In genomic region chr16:11851301-11852091, GRCh38 we compare ENCODE assay signal across 1 cellular context.
TF ChIP-seq lines count a peak whose summit lies in the region.

Gene RSL1D1 (minus strand): TSS chr16:11851542. CDS start chr16:11851512, 30 bp downstream.

TF ChIP-seq in K562, 482 proteins besides CTCF, POLR2A, EP300 and RAD21 (continued from another document and continues in another):
- no peak for TF ChIP-seq SMC3 (conservative IDR thresholded peaks at IDR 0.05; ENCODE audit: insufficient read depth, low read depth, low read length)
- TF ChIP-seq MCM7 (IDR thresholded peaks at IDR 0.05) = no peak
- no peak for TF ChIP-seq HNRNPK (IDR thresholded peaks at IDR 0.05; ENCODE audit: low read depth, low read length, poor library complexity, severe bottlenecking)
- peak; percentile 97 for TF ChIP-seq SUPT5H (IDR thresholded peaks at IDR 0.05)
- TF ChIP-seq ETV1 (tag; conservative IDR thresholded peaks at IDR 0.05; ENCODE audit: low read depth) = 0 out of 2 replicates have a peak, but pooled peaks have one; percentile 14
- TF ChIP-seq NFE2 (IDR thresholded peaks at IDR 0.05; ENCODE audit: low read depth) = no peak
- TF ChIP-seq, protein P1, sequence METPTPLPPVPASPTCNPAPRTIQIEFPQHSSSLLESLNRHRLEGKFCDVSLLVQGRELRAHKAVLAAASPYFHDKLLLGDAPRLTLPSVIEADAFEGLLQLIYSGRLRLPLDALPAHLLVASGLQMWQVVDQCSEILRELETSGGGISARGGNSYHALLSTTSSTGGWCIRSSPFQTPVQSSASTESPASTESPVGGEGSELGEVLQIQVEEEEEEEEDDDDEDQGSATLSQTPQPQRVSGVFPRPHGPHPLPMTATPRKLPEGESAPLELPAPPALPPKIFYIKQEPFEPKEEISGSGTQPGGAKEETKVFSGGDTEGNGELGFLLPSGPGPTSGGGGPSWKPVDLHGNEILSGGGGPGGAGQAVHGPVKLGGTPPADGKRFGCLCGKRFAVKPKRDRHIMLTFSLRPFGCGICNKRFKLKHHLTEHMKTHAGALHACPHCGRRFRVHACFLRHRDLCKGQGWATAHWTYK (CRISPR knock-in tag; IDR thresholded peaks at IDR 0.05) = no peak; the same call in 1 of the 2 replicates
- TF ChIP-seq GTF2B (IDR thresholded peaks at IDR 0.05; ENCODE audit: extremely low read depth, insufficient read length) = peak; percentile 49
- TF ChIP-seq ZNF318 (IDR thresholded peaks at IDR 0.05; ENCODE audit: borderline replicate concordance in 1 of 2, low read depth in 1 of 2) = no peak
- no peak for TF ChIP-seq SMAD2 (IDR thresholded peaks at IDR 0.05; ENCODE audit: low read depth, low read length)
- TF ChIP-seq, protein P2, sequence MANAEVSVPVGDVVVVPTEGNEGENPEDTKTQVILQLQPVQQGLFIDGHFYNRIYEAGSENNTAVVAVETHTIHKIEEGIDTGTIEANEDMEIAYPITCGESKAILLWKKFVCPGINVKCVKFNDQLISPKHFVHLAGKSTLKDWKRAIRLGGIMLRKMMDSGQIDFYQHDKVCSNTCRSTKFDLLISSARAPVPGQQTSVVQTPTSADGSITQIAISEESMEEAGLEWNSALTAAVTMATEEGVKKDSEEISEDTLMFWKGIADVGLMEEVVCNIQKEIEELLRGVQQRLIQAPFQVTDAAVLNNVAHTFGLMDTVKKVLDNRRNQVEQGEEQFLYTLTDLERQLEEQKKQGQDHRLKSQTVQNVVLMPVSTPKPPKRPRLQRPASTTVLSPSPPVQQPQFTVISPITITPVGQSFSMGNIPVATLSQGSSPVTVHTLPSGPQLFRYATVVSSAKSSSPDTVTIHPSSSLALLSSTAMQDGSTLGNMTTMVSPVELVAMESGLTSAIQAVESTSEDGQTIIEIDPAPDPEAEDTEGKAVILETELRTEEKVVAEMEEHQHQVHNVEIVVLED (CRISPR knock-in tag; IDR thresholded peaks at IDR 0.05) = no peak
- TF ChIP-seq SIRT6 (IDR thresholded peaks at IDR 0.05; ENCODE audit: low read depth, low read length) = no peak
- TF ChIP-seq ZNF143 (CRISPR knock-in tag; IDR thresholded peaks at IDR 0.05) = no peak
- TF ChIP-seq ATF3 (IDR thresholded peaks at IDR 0.05) = 0 out of 2 replicates have a peak, but pooled peaks have one; percentile 25
- no peak for TF ChIP-seq ATF3 (CRISPR knock-in tag; conservative IDR thresholded peaks at IDR 0.05)
- no peak for TF ChIP-seq RBM22 (IDR thresholded peaks at IDR 0.05; ENCODE audit: low read depth, low read length, poor library complexity, severe bottlenecking)
- no peak for TF ChIP-seq BDP1 (IDR thresholded peaks at IDR 0.05; ENCODE audit: insufficient read depth, insufficient read length)
- no peak for TF ChIP-seq FOXJ3 (CRISPR knock-in tag; IDR thresholded peaks at IDR 0.05)
- peak; percentile 30; the same call in 1 of the 2 replicates for TF ChIP-seq TCF7 (IDR thresholded peaks at IDR 0.05; ENCODE audit: borderline replicate concordance)
- TF ChIP-seq, protein P3, sequence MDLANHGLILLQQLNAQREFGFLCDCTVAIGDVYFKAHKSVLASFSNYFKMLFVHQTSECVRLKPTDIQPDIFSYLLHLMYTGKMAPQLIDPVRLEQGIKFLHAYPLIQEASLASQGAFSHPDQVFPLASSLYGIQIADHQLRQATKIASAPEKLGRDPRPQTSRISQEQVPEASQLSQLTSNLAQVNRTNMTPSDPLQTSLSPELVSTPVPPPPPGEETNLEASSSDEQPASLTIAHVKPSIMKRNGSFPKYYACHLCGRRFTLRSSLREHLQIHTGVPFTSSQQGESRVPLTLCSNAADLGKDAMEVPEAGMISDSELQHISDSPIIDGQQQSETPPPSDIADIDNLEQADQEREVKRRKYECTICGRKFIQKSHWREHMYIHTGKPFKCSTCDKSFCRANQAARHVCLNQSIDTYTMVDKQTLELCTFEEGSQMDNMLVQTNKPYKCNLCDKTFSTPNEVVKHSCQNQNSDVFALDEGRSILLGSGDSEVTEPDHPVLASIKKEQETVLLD (IDR thresholded peaks at IDR 0.05) = peak; percentile 94
- TF ChIP-seq, protein P4, sequence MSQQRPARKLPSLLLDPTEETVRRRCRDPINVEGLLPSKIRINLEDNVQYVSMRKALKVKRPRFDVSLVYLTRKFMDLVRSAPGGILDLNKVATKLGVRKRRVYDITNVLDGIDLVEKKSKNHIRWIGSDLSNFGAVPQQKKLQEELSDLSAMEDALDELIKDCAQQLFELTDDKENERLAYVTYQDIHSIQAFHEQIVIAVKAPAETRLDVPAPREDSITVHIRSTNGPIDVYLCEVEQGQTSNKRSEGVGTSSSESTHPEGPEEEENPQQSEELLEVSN (IDR thresholded peaks at IDR 0.05; ENCODE audit: borderline replicate concordance in 1 of 2, extremely low read depth in 1 of 2, insufficient read depth in 1 of 2, insufficient read length in 1 of 2, low read depth in 1 of 2, low read length in 1 of 2, poor library complexity in 1 of 2, severe bottlenecking in 1 of 2) = peak in 1 of 2 experiments; percentile 17
- TF ChIP-seq, protein P5, sequence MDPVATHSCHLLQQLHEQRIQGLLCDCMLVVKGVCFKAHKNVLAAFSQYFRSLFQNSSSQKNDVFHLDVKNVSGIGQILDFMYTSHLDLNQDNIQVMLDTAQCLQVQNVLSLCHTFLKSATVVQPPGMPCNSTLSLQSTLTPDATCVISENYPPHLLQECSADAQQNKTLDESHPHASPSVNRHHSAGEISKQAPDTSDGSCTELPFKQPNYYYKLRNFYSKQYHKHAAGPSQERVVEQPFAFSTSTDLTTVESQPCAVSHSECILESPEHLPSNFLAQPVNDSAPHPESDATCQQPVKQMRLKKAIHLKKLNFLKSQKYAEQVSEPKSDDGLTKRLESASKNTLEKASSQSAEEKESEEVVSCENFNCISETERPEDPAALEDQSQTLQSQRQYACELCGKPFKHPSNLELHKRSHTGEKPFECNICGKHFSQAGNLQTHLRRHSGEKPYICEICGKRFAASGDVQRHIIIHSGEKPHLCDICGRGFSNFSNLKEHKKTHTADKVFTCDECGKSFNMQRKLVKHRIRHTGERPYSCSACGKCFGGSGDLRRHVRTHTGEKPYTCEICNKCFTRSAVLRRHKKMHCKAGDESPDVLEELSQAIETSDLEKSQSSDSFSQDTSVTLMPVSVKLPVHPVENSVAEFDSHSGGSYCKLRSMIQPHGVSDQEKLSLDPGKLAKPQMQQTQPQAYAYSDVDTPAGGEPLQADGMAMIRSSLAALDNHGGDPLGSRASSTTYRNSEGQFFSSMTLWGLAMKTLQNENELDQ (CRISPR knock-in tag; IDR thresholded peaks at IDR 0.05; ENCODE audit: borderline replicate concordance) = no peak; the same call in 1 of the 2 replicates
- no peak for TF ChIP-seq KAT8 (IDR thresholded peaks at IDR 0.05; ENCODE audit: low read depth)
- TF ChIP-seq BACH1 (tag; IDR thresholded peaks at IDR 0.05) = no peak
- TF ChIP-seq ZNF121 (CRISPR knock-in tag; conservative IDR thresholded peaks at IDR 0.05) = no peak
- TF ChIP-seq DIDO1 (tag; IDR thresholded peaks at IDR 0.05; ENCODE audit: low read depth) = no peak
- no peak for TF ChIP-seq CCAR2 (IDR thresholded peaks at IDR 0.05; ENCODE audit: low read depth, low read length)
- peak; percentile 70; the same call in 1 of the 2 replicates for TF ChIP-seq SP1 (CRISPR knock-in tag; IDR thresholded peaks at IDR 0.05)
- no peak for TF ChIP-seq CTBP1 (IDR thresholded peaks at IDR 0.05; ENCODE audit: borderline replicate concordance)
- TF ChIP-seq STAT5B (CRISPR knock-in tag; IDR thresholded peaks at IDR 0.05) = no peak
- TF ChIP-seq CEBPB (tag; IDR thresholded peaks at IDR 0.05) = no peak
- no peak for TF ChIP-seq SMARCE1 (IDR thresholded peaks at IDR 0.05)
- TF ChIP-seq, protein P6, sequence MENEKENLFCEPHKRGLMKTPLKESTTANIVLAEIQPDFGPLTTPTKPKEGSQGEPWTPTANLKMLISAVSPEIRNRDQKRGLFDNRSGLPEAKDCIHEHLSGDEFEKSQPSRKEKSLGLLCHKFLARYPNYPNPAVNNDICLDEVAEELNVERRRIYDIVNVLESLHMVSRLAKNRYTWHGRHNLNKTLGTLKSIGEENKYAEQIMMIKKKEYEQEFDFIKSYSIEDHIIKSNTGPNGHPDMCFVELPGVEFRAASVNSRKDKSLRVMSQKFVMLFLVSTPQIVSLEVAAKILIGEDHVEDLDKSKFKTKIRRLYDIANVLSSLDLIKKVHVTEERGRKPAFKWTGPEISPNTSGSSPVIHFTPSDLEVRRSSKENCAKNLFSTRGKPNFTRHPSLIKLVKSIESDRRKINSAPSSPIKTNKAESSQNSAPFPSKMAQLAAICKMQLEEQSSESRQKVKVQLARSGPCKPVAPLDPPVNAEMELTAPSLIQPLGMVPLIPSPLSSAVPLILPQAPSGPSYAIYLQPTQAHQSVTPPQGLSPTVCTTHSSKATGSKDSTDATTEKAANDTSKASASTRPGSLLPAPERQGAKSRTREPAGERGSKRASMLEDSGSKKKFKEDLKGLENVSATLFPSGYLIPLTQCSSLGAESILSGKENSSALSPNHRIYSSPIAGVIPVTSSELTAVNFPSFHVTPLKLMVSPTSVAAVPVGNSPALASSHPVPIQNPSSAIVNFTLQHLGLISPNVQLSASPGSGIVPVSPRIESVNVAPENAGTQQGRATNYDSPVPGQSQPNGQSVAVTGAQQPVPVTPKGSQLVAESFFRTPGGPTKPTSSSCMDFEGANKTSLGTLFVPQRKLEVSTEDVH (IDR thresholded peaks at IDR 0.05; ENCODE audit: low read depth, partially characterized antibody) = peak; percentile 75
- peak; percentile 60; the same call in 1 of the 2 replicates for TF ChIP-seq ZNF766 (CRISPR knock-in tag; conservative IDR thresholded peaks at IDR 0.05)
- 0 out of 2 replicates have a peak, but pooled peaks have one; percentile 17 for TF ChIP-seq CBX1 (IDR thresholded peaks at IDR 0.05; ENCODE audit: low read depth)
- TF ChIP-seq RBM14 (IDR thresholded peaks at IDR 0.05; ENCODE audit: borderline replicate concordance, insufficient read depth, low read depth, low read length) = no peak
- no peak for TF ChIP-seq ZNF133 (CRISPR knock-in tag; IDR thresholded peaks at IDR 0.05)
